17 cellular contexts compared by ENCODE assay signal in the genomic region with DNA sequence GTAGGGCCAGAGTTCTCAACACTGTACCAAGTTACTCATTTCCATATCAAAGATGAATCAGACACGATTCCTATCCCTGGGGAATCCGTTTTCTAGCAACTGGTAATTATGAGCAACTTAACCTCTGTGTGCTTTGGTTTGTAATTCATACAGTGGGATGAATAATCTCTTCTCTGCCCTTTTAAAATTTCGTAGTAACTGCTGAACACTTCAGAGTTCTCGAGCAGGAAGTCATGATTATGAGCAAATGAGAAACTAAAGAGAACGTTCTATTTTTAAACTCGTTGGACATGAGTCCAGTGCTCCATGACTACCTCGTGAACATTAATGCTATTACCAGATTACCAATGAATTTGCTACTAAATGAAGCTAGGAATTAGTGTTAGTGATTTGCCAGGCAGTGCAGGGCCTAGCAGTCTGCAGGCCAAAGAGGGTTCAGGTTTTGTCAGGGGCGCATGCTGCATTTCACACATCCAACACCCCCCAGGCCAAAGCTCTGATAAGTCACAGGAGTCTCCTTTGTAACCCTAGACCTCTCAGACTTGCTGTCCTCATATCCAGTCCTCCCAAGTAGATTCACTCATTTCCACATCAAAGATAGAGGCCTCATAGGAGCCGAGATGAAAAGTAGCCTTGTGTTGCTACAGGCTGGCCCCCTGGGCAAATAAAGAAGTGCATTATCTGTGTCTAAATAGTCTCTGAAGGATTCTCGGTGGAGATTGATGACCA. TPM values are rescaled to one million over a fixed set of nuclear protein-coding genes. Genes with fewer than 3 reads are reported as not detected.
DNase-seq lines count a peak whose midpoint lies in the region; ATAC-seq and TF ChIP-seq lines count a peak whose summit lies in the region.
"Had no signal": no experiment of that assay in that cellular context is flagged by ENCODE, and none has a peak within 500 bp of the region (broad histone marks: within the 10 kb centered on the region; RNA-seq: fewer than 3 reads in every experiment).

No MANE protein-coding gene starts in this region.

- H3K36me3 ChIP-seq in brain microvascular endothelial cell (replicated peaks), result peaks cover 8% of the 10 kb centered on the region
- H3K36me3 ChIP-seq in SK-N-SH (replicated peaks in 1 of 2; ENCODE audit: control insufficient read depth in 1 of 2, insufficient read depth in 2 of 2, low read length in 1 of 2), result peaks cover 3 to 39% of the 10 kb centered on the region in 2 experiments
- peaks cover 13% of the 10 kb centered on the region for H3K36me3 ChIP-seq in HAP-1 (replicated peaks)
- H3K36me3 ChIP-seq: uterus had no signal

- no peaks in the 10 kb centered on the region for H3K9me3 Mint-ChIP-seq in activated CD4-positive, alpha-beta T cell treated with anti-CD3 and anti-CD28 coated beads for 36 hours (ENCODE audit: low read depth)
- H3K9me3 Mint-ChIP-seq in HFFc6, result no peaks in the 10 kb centered on the region
- no peaks in the 10 kb centered on the region for H3K9me3 Mint-ChIP-seq in activated CD8-positive, alpha-beta T cell treated with anti-CD3 and anti-CD28 coated beads for 36 hours

- CTCF ChIA-PET in activated CD4-positive, alpha-beta T cell treated with anti-CD3 and anti-CD28 coated beads for 36 hours (lab: Charles Lee), result interaction anchor here (0.6 to 1.1 kb wide), 4 partner anchors 8 to 140 kb away, joined by 3 read pairs; no protein-coding TSS in a partner anchor
- CTCF ChIA-PET in activated CD8-positive, alpha-beta T cell treated with anti-CD3 and anti-CD28 coated beads for 36 hours (lab: Charles Lee), result no interaction called here
- CTCF ChIA-PET in SK-N-SH (lab: Yijun Ruan, JAX), result interaction anchor here (1.0 kb wide), 1 partner anchor 42 kb away, joined by 3 read pairs; no protein-coding TSS in a partner anchor

- peaks cover 22% of the 10 kb centered on the region for H3K36me3 Mint-ChIP-seq in activated CD4-positive, alpha-beta T cell treated with anti-CD3 and anti-CD28 coated beads for 36 hours (ENCODE audit: low read depth)
- H3K36me3 Mint-ChIP-seq in HFFc6 (ENCODE audit: low read depth), result peaks cover 12% of the 10 kb centered on the region
- peaks cover 17% of the 10 kb centered on the region for H3K36me3 Mint-ChIP-seq in activated CD8-positive, alpha-beta T cell treated with anti-CD3 and anti-CD28 coated beads for 36 hours (ENCODE audit: low read depth)

- H3F3A ChIP-seq in SK-N-SH (replicated peaks; ENCODE audit: insufficient read depth), result no peaks in the 10 kb centered on the region

- peaks cover 23% of the 10 kb centered on the region for H3K4me1 Mint-ChIP-seq in activated CD4-positive, alpha-beta T cell treated with anti-CD3 and anti-CD28 coated beads for 36 hours
- H3K4me1 Mint-ChIP-seq in HFFc6 (ENCODE audit: low read depth), result peaks cover 25% of the 10 kb centered on the region
- no peaks in the 10 kb centered on the region for H3K4me1 Mint-ChIP-seq in activated CD8-positive, alpha-beta T cell treated with anti-CD3 and anti-CD28 coated beads for 36 hours (ENCODE audit: low read depth)

- H3K27me3 ChIP-seq in brain microvascular endothelial cell (replicated peaks), result no peaks in the 10 kb centered on the region
- no peaks in the 10 kb centered on the region for H3K27me3 ChIP-seq in SK-N-SH (ENCODE audit: insufficient read depth)
- no peaks in the 10 kb centered on the region for H3K27me3 ChIP-seq in HAP-1 (ENCODE audit: low read depth)
- H3K27me3 ChIP-seq: uterus had no signal

- H3K4me2 ChIP-seq in SK-N-SH, result no peak overlapping the region
- H3K4me2 ChIP-seq: A549 had no signal

- no peak for TF ChIP-seq EP300 in SK-N-SH (IDR thresholded peaks at IDR 0.05; ENCODE audit: borderline replicate concordance in 1 of 2, low read depth in 1 of 2, low read length in 1 of 2)

- WGBS in SK-N-SH (ENCODE audit: low lambda C conversion rate), result 95% methylated on average over 10 of the region's 10 CpGs

- DNase-seq in activated CD4-positive, alpha-beta T cell treated with anti-CD3 and anti-CD28 coated beads for 36 hours, result no peak
- no peak for DNase-seq in activated CD4-positive, alpha-beta T cell treated with anti-CD3 and anti-CD28 coated beads, Interleukin-2, amount 50 U/mL, for 1 hour
- DNase-seq in HFFc6, result peak; percentile 83
- peak; percentile 74 for DNase-seq in brain microvascular endothelial cell
- peak; percentile 18 for DNase-seq in non-pigmented ciliary epithelial cell (ENCODE audit: low read depth)
- no peak for DNase-seq in activated CD8-positive, alpha-beta T cell treated with anti-CD3 and anti-CD28 coated beads for 36 hours
- no peak for DNase-seq in SK-N-SH
- no peak for DNase-seq in HAP-1 (ENCODE audit: low spot score in 2 of 2)
- DNase-seq: activated gamma-delta T cell; DND-41; NCI-H1694 treated with DMSO at 0.1 percent for 48 hours; NK-92 treated with Interleukin-12 subunit alpha and Interleukin-12 subunit beta, amount 100 ng/mL, for 24 hours; uterus had no signal

- H3K9me2 ChIP-seq in SK-N-SH, result no peaks in the 10 kb centered on the region

- intact Hi-C loops in activated CD4-positive, alpha-beta T cell treated with anti-CD3 and anti-CD28 coated beads for 36 hours (cut with DNase I, micrococcal nuclease), result no loop called here
- intact Hi-C loops in activated CD8-positive, alpha-beta T cell treated with anti-CD3 and anti-CD28 coated beads for 36 hours (cut with micrococcal nuclease), result no loop called here

- TF ChIP-seq CTCF in HFFc6 (IDR thresholded peaks at IDR 0.05) (no peak), brain microvascular endothelial cell (IDR thresholded peaks at IDR 0.05; ENCODE audit: low read depth, low read length, missing control alignments) (no peak), SK-N-SH (IDR thresholded peaks at IDR 0.05) (no peak)
- TF ChIP-seq CTCF in activated CD8-positive, alpha-beta T cell treated with anti-CD3 and anti-CD28 coated beads for 36 hours (IDR thresholded peaks at IDR 0.05), result no peak

- H3K9me3 ChIP-seq in SK-N-SH (no peaks in the 10 kb centered on the region), HAP-1 (no peaks in the 10 kb centered on the region)
- H3K9me3 ChIP-seq: A549, uterus had no signal

- no peak for TF ChIP-seq RAD21 in SK-N-SH (IDR thresholded peaks at IDR 0.05; ENCODE audit: low read length)

- ATAC-seq in activated CD4-positive, alpha-beta T cell treated with anti-CD3 and anti-CD28 coated beads for 36 hours, result peak; percentile 58
- ATAC-seq in activated CD8-positive, alpha-beta T cell treated with anti-CD3 and anti-CD28 coated beads for 36 hours, result no peak
- ATAC-seq: A549, SK-N-SH treated with all-trans-retinoic acid at 6 μM for 48 hours had no signal

- H3K27ac ChIP-seq in brain microvascular endothelial cell (no peak overlapping the region), SK-N-SH (ENCODE audit: low read depth in 2 of 2, low read length in 1 of 2) (no peak overlapping the region)
- H3K27ac ChIP-seq: A549, parathyroid adenoma, uterus had no signal

- in situ Hi-C loops in brain microvascular endothelial cell (cut with HindIII; ENCODE audit: low pct_ligation_motif_present, low sequenced_read_pairs) (no loop called here), HAP-1 (cut with MboI; ENCODE audit: low sequenced_read_pairs) (no loop called here)

- H3K4me3 Mint-ChIP-seq in activated CD4-positive, alpha-beta T cell treated with anti-CD3 and anti-CD28 coated beads for 36 hours, result no peak overlapping the region
- H3K4me3 Mint-ChIP-seq in HFFc6, result peak overlapping the region; percentile 40; the same call in 1 of the 2 replicates
- no peak overlapping the region for H3K4me3 Mint-ChIP-seq in activated CD8-positive, alpha-beta T cell treated with anti-CD3 and anti-CD28 coated beads for 36 hours
- H3K4me3 Mint-ChIP-seq: mesothelial cell of epicardium had no signal

- H3K27me3 Mint-ChIP-seq in activated CD4-positive, alpha-beta T cell treated with anti-CD3 and anti-CD28 coated beads for 36 hours, result no peaks in the 10 kb centered on the region
- H3K27me3 Mint-ChIP-seq in HFFc6 (ENCODE audit: insufficient read depth), result peaks cover 2% of the 10 kb centered on the region; the same call in 1 of the 2 replicates
- H3K27me3 Mint-ChIP-seq in activated CD8-positive, alpha-beta T cell treated with anti-CD3 and anti-CD28 coated beads for 36 hours, result no peaks in the 10 kb centered on the region

- no peaks in the 10 kb centered on the region for H3K79me2 ChIP-seq in SK-N-SH (ENCODE audit: insufficient read depth)
- H3K79me2 ChIP-seq: parathyroid adenoma had no signal

- no peaks in the 10 kb centered on the region; a peak in 1 of 4 replicates for H3K4me1 ChIP-seq in SK-N-SH (ENCODE audit: control insufficient read depth in 1 of 2, insufficient read depth in 2 of 2, low read depth in 1 of 2, low read length in 1 of 2)
- no peaks in the 10 kb centered on the region for H3K4me1 ChIP-seq in HAP-1
- H3K4me1 ChIP-seq: A549, parathyroid adenoma, uterus had no signal

- H3K9ac ChIP-seq in SK-N-SH, result no peak overlapping the region
- H3K9ac ChIP-seq: parathyroid adenoma had no signal

- peak overlapping the region; percentile 3 for H3K27ac Mint-ChIP-seq in activated CD4-positive, alpha-beta T cell treated with anti-CD3 and anti-CD28 coated beads for 36 hours
- H3K27ac Mint-ChIP-seq in HFFc6, result peak overlapping the region; percentile 87
- no peak overlapping the region for H3K27ac Mint-ChIP-seq in activated CD8-positive, alpha-beta T cell treated with anti-CD3 and anti-CD28 coated beads for 36 hours
- H3K27ac Mint-ChIP-seq: mesothelial cell of epicardium had no signal

- POLR2A ChIA-PET in activated CD4-positive, alpha-beta T cell treated with anti-CD3 and anti-CD28 coated beads for 36 hours (lab: Charles Lee), result no interaction called here
- POLR2A ChIA-PET in activated CD8-positive, alpha-beta T cell treated with anti-CD3 and anti-CD28 coated beads for 36 hours (lab: Charles Lee), result no interaction called here
- POLR2A ChIA-PET in SK-N-SH (lab: Yijun Ruan, JAX), result no interaction called here

- H4K20me1 ChIP-seq in SK-N-SH (ENCODE audit: insufficient read depth), result no peaks in the 10 kb centered on the region

- no peak overlapping the region for H2AFZ ChIP-seq in SK-N-SH (ENCODE audit: low read depth)
- H2AFZ ChIP-seq: parathyroid adenoma had no signal

- H3K4me3 ChIP-seq in brain microvascular endothelial cell (ENCODE audit: low read depth, low read length), result no peak overlapping the region
- H3K4me3 ChIP-seq in SK-N-SH (ENCODE audit: low read depth in 2 of 2, low read length in 1 of 2), result no peak overlapping the region
- no peak overlapping the region for H3K4me3 ChIP-seq in HAP-1
- H3K4me3 ChIP-seq: A549, uterus had no signal

TF ChIP-seq in SK-N-SH, 30 proteins besides CTCF, POLR2A, EP300 and RAD21 (continues in another document):
- TF ChIP-seq, protein P1, sequence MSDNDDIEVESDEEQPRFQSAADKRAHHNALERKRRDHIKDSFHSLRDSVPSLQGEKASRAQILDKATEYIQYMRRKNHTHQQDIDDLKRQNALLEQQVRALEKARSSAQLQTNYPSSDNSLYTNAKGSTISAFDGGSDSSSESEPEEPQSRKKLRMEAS (IDR thresholded peaks at IDR 0.05; ENCODE audit: low read depth), result no peak

RNA-seq across cellular contexts. Expression of a gene that starts 45.8 kb away (rescaled TPM):
- total RNA-seq in activated CD4-positive, alpha-beta T cell treated with anti-CD3 and anti-CD28 coated beads for 36 hours, result not detected
- total RNA-seq in HFFc6 (2021; fragmentation: NEBNext Ultra II Directional; extraction: Animal tissue kit (Norgen Biotek cat#: 25700)), result under 1 TPM in 4 of 6 experiments, not detected in 2; 0.12 to 0.95 (median 0.55) TPM
- total RNA-seq in activated CD8-positive, alpha-beta T cell treated with anti-CD3 and anti-CD28 coated beads for 36 hours, result not detected
- 4.8 and 5.1 TPM in 2 replicates for polyA plus RNA-seq in SK-N-SH (2012; rRNA removed)
- 3.4 and 5.6 TPM in 2 replicates for polyA plus RNA-seq in SK-N-SH (2012; cell fraction: cytosol; rRNA removed)
- 3.8 and 5.2 TPM in 2 replicates for polyA plus RNA-seq in SK-N-SH (2012; cell fraction: nucleus; rRNA removed)

Comparison
In these comparisons a context has a peak if more than half of its experiments do, and no peak if none do; other contexts are left out.
1. DNase-seq: peak in HFFc6 (single experiment), brain microvascular endothelial cell (single experiment) and non-pigmented ciliary epithelial cell (single experiment); none in activated CD4-positive, alpha-beta T cell treated with anti-CD3 and anti-CD28 coated beads for 36 hours (single experiment), activated CD4-positive, alpha-beta T cell treated with anti-CD3 and anti-CD28 coated beads, Interleukin-2, amount 50 U/mL, for 1 hour (single experiment), activated CD8-positive, alpha-beta T cell treated with anti-CD3 and anti-CD28 coated beads for 36 hours (single experiment), SK-N-SH (single experiment) and HAP-1 (0 of 2).